14 cellular contexts compared by ENCODE assay signal in genomic region chr15:83285284-83285978, GRCh38. TPM values are rescaled to one million over a fixed set of nuclear protein-coding genes. Genes with fewer than 3 reads are reported as not detected.
A peak's percentile ranks its signal among the peaks of the same experiment; 100 is the strongest.
DNase-seq lines count a peak whose midpoint lies in the region; ATAC-seq and TF ChIP-seq lines count a peak whose summit lies in the region.
"Had no signal": no experiment of that assay in that cellular context is flagged by ENCODE, and none has a peak within 500 bp of the region (broad histone marks: within the 10 kb centered on the region; RNA-seq: fewer than 3 reads in every experiment).

No MANE protein-coding gene starts in this region.

- peak overlapping the region; percentile 30 for H3K4me3 Mint-ChIP-seq in CD8-positive, alpha-beta T cell
- peak overlapping the region; percentile 74 to 79 (median 77) for H3K4me3 Mint-ChIP-seq in nephron

- H4K20me1 ChIP-seq in fibroblast of lung (ENCODE audit: control insufficient read depth, extremely low read depth, insufficient read depth, low read length) = peaks cover 2% of the 10 kb centered on the region

- no peak overlapping the region for H3K27ac Mint-ChIP-seq in CD8-positive, alpha-beta T cell
- peak overlapping the region in 1 of 3 experiments; percentile 0 for H3K27ac Mint-ChIP-seq in nephron

- H3K9me3 Mint-ChIP-seq in CD8-positive, alpha-beta T cell = no peaks in the 10 kb centered on the region
- H3K9me3 Mint-ChIP-seq in nephron = no peaks in the 10 kb centered on the region

- CTCF ChIA-PET in CD8-positive, alpha-beta T cell (lab: Charles Lee) = no interaction called here

- H2AFZ ChIP-seq in fibroblast of lung (ENCODE audit: low read length) = no peak overlapping the region

- peaks cover 15% of the 10 kb centered on the region for H3K27me3 ChIP-seq in CD8-positive, alpha-beta T cell (ENCODE audit: insufficient read depth, low read length)
- H3K27me3 ChIP-seq in SJSA1 (replicated peaks) = no peaks in the 10 kb centered on the region
- no peaks in the 10 kb centered on the region for H3K27me3 ChIP-seq in fibroblast of lung (ENCODE audit: control insufficient read depth, insufficient read depth, low read length)

- H3K36me3 ChIP-seq in CD8-positive, alpha-beta T cell (ENCODE audit: insufficient read depth, low read length) = no peaks in the 10 kb centered on the region
- peaks cover 8% of the 10 kb centered on the region for H3K36me3 ChIP-seq in SJSA1
- H3K36me3 ChIP-seq in fibroblast of lung (ENCODE audit: control insufficient read depth, insufficient read depth, low read length) = no peaks in the 10 kb centered on the region
- H3K36me3 ChIP-seq: transverse colon had no signal

- H3K4me3 ChIP-seq in CD8-positive, alpha-beta T cell (ENCODE audit: low read depth, low read length) = no peak overlapping the region
- H3K4me3 ChIP-seq in SJSA1 (peak overlapping the region; percentile 66), fibroblast of lung (replicated peaks in 1 of 4; ENCODE audit: control extremely low read depth in 1 of 4, insufficient read depth in 1 of 4, low read depth in 3 of 4, low read length in 4 of 4) (peak overlapping the region in 1 of 4 experiments; percentile 49)
- H3K4me3 ChIP-seq: transverse colon had no signal

- H3K4me1 ChIP-seq in CD8-positive, alpha-beta T cell (ENCODE audit: insufficient read depth, low read length) = peaks cover 10% of the 10 kb centered on the region
- H3K4me1 ChIP-seq in SJSA1 (replicated peaks) (peaks cover 55% of the 10 kb centered on the region), fibroblast of lung (ENCODE audit: control insufficient read depth, extremely low read depth, insufficient read depth, low read length) (peaks cover 24% of the 10 kb centered on the region)

- H3K36me3 Mint-ChIP-seq in CD8-positive, alpha-beta T cell = no peaks in the 10 kb centered on the region
- H3K36me3 Mint-ChIP-seq in nephron (ENCODE audit: low read depth) = no peaks in the 10 kb centered on the region

- peak overlapping the region; percentile 48 for H3K9ac ChIP-seq in fibroblast of lung (ENCODE audit: insufficient read depth, low read length)

- peaks cover 4% of the 10 kb centered on the region for H3K79me2 ChIP-seq in fibroblast of lung (ENCODE audit: control insufficient read depth, insufficient read depth, low read length)

- peaks cover 9% of the 10 kb centered on the region for H3K4me1 Mint-ChIP-seq in CD8-positive, alpha-beta T cell (ENCODE audit: low read depth)
- H3K4me1 Mint-ChIP-seq in nephron = peaks cover 8% of the 10 kb centered on the region

- H3K27me3 Mint-ChIP-seq in CD8-positive, alpha-beta T cell (ENCODE audit: low read depth) = peaks cover 40% of the 10 kb centered on the region
- H3K27me3 Mint-ChIP-seq in nephron (ENCODE audit: low read depth) = peaks cover 89% of the 10 kb centered on the region

- ATAC-seq in CD8-positive, alpha-beta T cell = no peak
- ATAC-seq: left lobe of liver had no signal

- POLR2A ChIA-PET in CD8-positive, alpha-beta T cell (lab: Charles Lee) = no interaction called here

- no peak overlapping the region for H3K27ac ChIP-seq in CD8-positive, alpha-beta T cell (ENCODE audit: low read depth, low read length)
- H3K27ac ChIP-seq in SJSA1 = peak overlapping the region; percentile 92
- H3K27ac ChIP-seq in fibroblast of lung (ENCODE audit: insufficient read depth, low read length) = peak overlapping the region; percentile 70
- H3K27ac ChIP-seq: transverse colon had no signal

- TF ChIP-seq CTCF in CD8-positive, alpha-beta T cell (IDR thresholded peaks at IDR 0.05) = no peak
- TF ChIP-seq CTCF in fibroblast of lung (conservative IDR thresholded peaks at IDR 0.05 in 1 of 2, IDR thresholded peaks at IDR 0.05 in 1 of 2; ENCODE audit: low read depth in 1 of 2, low read length in 2 of 2) (no peak), nephron (IDR thresholded peaks at IDR 0.05; ENCODE audit: unreplicated experiment in 3 of 3) (no peak), GM13977 (IDR thresholded peaks at IDR 0.05; ENCODE audit: extremely low read depth, insufficient read depth, missing control alignments) (no peak)

- no peaks in the 10 kb centered on the region for H3K9me3 ChIP-seq in CD8-positive, alpha-beta T cell (ENCODE audit: low read length)
- H3K9me3 ChIP-seq in SJSA1 (replicated peaks) (no peaks in the 10 kb centered on the region), fibroblast of lung (ENCODE audit: control insufficient read depth, insufficient read depth, low read depth, low read length) (no peaks in the 10 kb centered on the region)
- H3K9me3 ChIP-seq: transverse colon had no signal

- peak overlapping the region; percentile 59 for H3K4me2 ChIP-seq in fibroblast of lung (ENCODE audit: extremely low read depth, insufficient read depth, low read length)

- DNase-seq in CD8-positive, alpha-beta T cell = no peak
- DNase-seq in SJSA1 (ENCODE audit: low read depth in 1 of 2, low spot score in 2 of 2) = no peak
- no peak for DNase-seq in fibroblast of lung (ENCODE audit: low read depth in 2 of 2)
- no peak for DNase-seq in AG08395 (ENCODE audit: low spot score)
- DNase-seq in GM13977 (ENCODE audit: low spot score) = no peak
- DNase-seq in NCI-H748 treated with DMSO at 0.1 percent for 48 hours (lab: John Stamatoyannopoulos, UW) = no peak
- no peak for DNase-seq in COLO829 (ENCODE audit: low spot score)
- DNase-seq: erythroblast, MM.1S, NCI-H510A, T-helper 9 cell, transverse colon had no signal

- in situ Hi-C loops in GM13977 (cut with MboI; ENCODE audit: low pct_unique_long_range_greater_than_20kb, low sequenced_read_pairs, unreplicated experiment) = no loop called here

- intact Hi-C loops in CD8-positive, alpha-beta T cell (cut with DNase I, micrococcal nuclease) = no loop called here

RNA-seq across cellular contexts. Expression of gene BNC1, which starts 1.0 kb away (rescaled TPM):
- not detected for total RNA-seq in CD8-positive, alpha-beta T cell
- 10.5 and 12.1 TPM in 2 replicates for total RNA-seq in SJSA1 (2014; rRNA removed; shearing (Covaris generic))
- total RNA-seq in fibroblast of lung = 7.7 and 14.2 TPM in 2 replicates
- 5.7 and 14.8 TPM in 2 replicates for polyA plus RNA-seq in fibroblast of lung
- polyA plus RNA-seq in fibroblast of lung (2012) = 3.1 and 8.1 TPM in 2 replicates
- polyA minus RNA-seq in fibroblast of lung (ENCODE audit: low replicate concordance) = 7.0 and 26.2 TPM in 2 replicates
- total RNA-seq: transverse colon had no signal
